21 cellular contexts compared by ENCODE assay signal in genomic region chr3:46916278-46916677, GRCh38. TPM values are rescaled to one million over a fixed set of nuclear protein-coding genes. Genes with fewer than 3 reads are reported as not detected.
DNase-seq lines count a peak whose midpoint lies in the region; ATAC-seq, FAIRE-seq and TF ChIP-seq lines count a peak whose summit lies in the region.
"Had no signal": no experiment of that assay in that cellular context is flagged by ENCODE, and none has a peak within 500 bp of the region (broad histone marks: within the 10 kb centered on the region; RNA-seq: fewer than 3 reads in every experiment).

No MANE protein-coding gene starts in this region.

- peaks cover 15% of the 10 kb centered on the region for H3K4me1 Mint-ChIP-seq in activated naive CD4-positive, alpha-beta T cell treated with anti-CD3 and anti-CD28 coated beads for 36 hours (ENCODE audit: low read depth)
- no peaks in the 10 kb centered on the region for H3K4me1 Mint-ChIP-seq in activated B cell treated with CpG ODN at 0.5 μM for 24 hours

- H3K4me3 ChIP-seq in gastrocnemius medialis (no peak overlapping the region), ascending aorta (no peak overlapping the region)
- H3K4me3 ChIP-seq: BLaER1 treated with 17β-estradiol and CSF1 and Interleukin-3, amounts not matched to agents 10 nM and 100 nM had no signal

- POLR2A ChIA-PET in activated B cell treated with CpG ODN at 0.5 μM for 24 hours (lab: Charles Lee): interaction anchor here (0.5 kb wide), 1 partner anchor 248 kb away, joined by 4 read pairs; the partner anchor contains the start of gene SETD2

- H3K36me3 Mint-ChIP-seq in activated naive CD4-positive, alpha-beta T cell treated with anti-CD3 and anti-CD28 coated beads for 36 hours (ENCODE audit: low read depth): peaks cover 24% of the 10 kb centered on the region
- H3K36me3 Mint-ChIP-seq in activated B cell treated with CpG ODN at 0.5 μM for 24 hours (ENCODE audit: low read depth): peaks cover 56% of the 10 kb centered on the region

- TF ChIP-seq POLR2A in gastrocnemius medialis (IDR thresholded peaks at IDR 0.05): no peak

- in situ Hi-C loops in gastrocnemius medialis (cut with MboI; ENCODE audit: low sequenced_read_pairs in 4 of 4): loop anchor here in 2 of 4 donors (10.0 kb wide), 2 partner anchors 69 to 201 kb away; partner anchors contain the start of gene PRSS50 (in 2 of the 2)

- TF ChIP-seq CTCF in activated B cell treated with CpG ODN at 0.5 μM for 24 hours (IDR thresholded peaks at IDR 0.05) (no peak), gastrocnemius medialis (IDR thresholded peaks at IDR 0.05 in 4 of 5, conservative IDR thresholded peaks at IDR 0.05 in 1 of 5) (no peak), ascending aorta (IDR thresholded peaks at IDR 0.05) (no peak)

- ATAC-seq in activated B cell treated with CpG ODN at 0.5 μM for 24 hours (ENCODE audit: low read depth): no peak
- ATAC-seq in gastrocnemius medialis: no peak
- no peak for ATAC-seq in GM21367 (IDR thresholded peaks at IDR 0.05; ENCODE audit: unreplicated experiment)

- H3K27me3 Mint-ChIP-seq in activated naive CD4-positive, alpha-beta T cell treated with anti-CD3 and anti-CD28 coated beads for 36 hours (ENCODE audit: low read depth): no peaks in the 10 kb centered on the region
- no peaks in the 10 kb centered on the region for H3K27me3 Mint-ChIP-seq in activated B cell treated with CpG ODN at 0.5 μM for 24 hours

- H3K9me3 ChIP-seq in gastrocnemius medialis (no peaks in the 10 kb centered on the region), ascending aorta (no peaks in the 10 kb centered on the region)

- no peak for DNase-seq in activated naive CD4-positive, alpha-beta T cell treated with anti-CD3 and anti-CD28 coated beads for 36 hours
- no peak for DNase-seq in activated naive CD4-positive, alpha-beta T cell treated with Interleukin-2 at 50 U/mL for 16 hours
- DNase-seq in activated B cell treated with CpG ODN at 0.5 μM for 24 hours (no peak), gastrocnemius medialis (no peak), SK-N-DZ (ENCODE audit: low spot score) (no peak), ascending aorta (ENCODE audit: low spot score in 2 of 2) (no peak)
- DNase-seq: COR-L47, DMS153, HFFc6, KG1, NCI-H1048, NCI-H1436 treated with DMSO at 0.1 percent for 48 hours, NCI-H2029 treated with DMSO at 0.1 percent for 48 hours, NCI-H2171 treated with DMSO at 0.1 percent for 48 hours, NCI-H510A had no signal

- peak; percentile 63 for FAIRE-seq in endometrium (lab: Jason Lieb, UNC)
- FAIRE-seq: A204.1, H54 had no signal

- H3K36me3 ChIP-seq in gastrocnemius medialis (peaks cover 0 to 38% of the 10 kb centered on the region in 2 donors), ascending aorta (peaks cover 20 to 49% of the 10 kb centered on the region in 2 donors)

- no peak overlapping the region for H3K4me3 Mint-ChIP-seq in activated naive CD4-positive, alpha-beta T cell treated with anti-CD3 and anti-CD28 coated beads for 36 hours
- no peak overlapping the region for H3K4me3 Mint-ChIP-seq in activated B cell treated with CpG ODN at 0.5 μM for 24 hours
- H3K4me3 Mint-ChIP-seq: HFFc6 had no signal

- intact Hi-C loops in activated naive CD4-positive, alpha-beta T cell treated with anti-CD3 and anti-CD28 coated beads for 36 hours (cut with micrococcal nuclease): no loop called here
- intact Hi-C loops in activated B cell treated with CpG ODN at 0.5 μM for 24 hours (cut with micrococcal nuclease) (no loop called here), gastrocnemius medialis (cut with DNase I; ENCODE audit: low total_unique reads) (no loop called here), ascending aorta (cut with DNase I) (no loop called here)

- CTCF ChIA-PET in activated naive CD4-positive, alpha-beta T cell treated with anti-CD3 and anti-CD28 coated beads for 36 hours (lab: Charles Lee): no interaction called here
- CTCF ChIA-PET in activated B cell treated with CpG ODN at 0.5 μM for 24 hours (lab: Charles Lee): no interaction called here

- peak overlapping the region; percentile 1 for H3K27ac Mint-ChIP-seq in activated naive CD4-positive, alpha-beta T cell treated with anti-CD3 and anti-CD28 coated beads for 36 hours
- peak overlapping the region; percentile 53 for H3K27ac Mint-ChIP-seq in activated B cell treated with CpG ODN at 0.5 μM for 24 hours
- H3K27ac Mint-ChIP-seq: HFFc6 had no signal

- no peaks in the 10 kb centered on the region for H3K9me3 Mint-ChIP-seq in activated naive CD4-positive, alpha-beta T cell treated with anti-CD3 and anti-CD28 coated beads for 36 hours
- H3K9me3 Mint-ChIP-seq in activated B cell treated with CpG ODN at 0.5 μM for 24 hours: no peaks in the 10 kb centered on the region

- H3K27ac ChIP-seq in gastrocnemius medialis (peak overlapping the region; percentile 64 to 72 (median 70)), ascending aorta (no peak overlapping the region)
- H3K27ac ChIP-seq: BLaER1 treated with 17β-estradiol and CSF1 and Interleukin-3, amounts not matched to agents 10 nM and 100 nM had no signal

- H3K4me1 ChIP-seq in gastrocnemius medialis (peaks cover 10 to 18% of the 10 kb centered on the region in 2 donors), ascending aorta (no peaks in the 10 kb centered on the region)

- H3K27me3 ChIP-seq in gastrocnemius medialis (no peaks in the 10 kb centered on the region), ascending aorta (no peaks in the 10 kb centered on the region)
- H3K27me3 ChIP-seq: BLaER1 treated with 17β-estradiol and CSF1 and Interleukin-3, amounts not matched to agents 10 nM and 100 nM had no signal

RNA-seq across cellular contexts. Expression of gene PTH1R, which starts 38.8 kb away (rescaled TPM):
- not detected for total RNA-seq in activated naive CD4-positive, alpha-beta T cell treated with anti-CD3 and anti-CD28 coated beads for 36 hours
- not detected in 2 replicates for total RNA-seq in activated B cell treated with CpG ODN at 0.5 μM for 24 hours
- 1 to 10 TPM; 2.3 to 7.9 (median 7.3) TPM for total RNA-seq in gastrocnemius medialis
- 0.43 and 0.46 TPM in 2 replicates for polyA plus RNA-seq in SK-N-DZ (2014; cell fraction: cytosol; rRNA removed)
- polyA plus RNA-seq in SK-N-DZ (2014; cell fraction: nucleus; rRNA removed): 1.3 and 2.0 TPM in 2 replicates
- total RNA-seq in ascending aorta: 10.3 TPM
- total RNA-seq: MCF 10A had no signal

RNA-seq across cellular contexts. Expression of gene MYL3, which starts 53.0 kb away (rescaled TPM):
- not detected for total RNA-seq in activated naive CD4-positive, alpha-beta T cell treated with anti-CD3 and anti-CD28 coated beads for 36 hours
- total RNA-seq in activated B cell treated with CpG ODN at 0.5 μM for 24 hours (not detected in 2 replicates), gastrocnemius medialis (100 to 1,000 TPM in 2 of 4 donors, 10 to 100 TPM in 2; 42.5 to 544 (median 281) TPM), ascending aorta (3.6 TPM)
- polyA plus RNA-seq in SK-N-DZ (2014; cell fraction: cytosol; rRNA removed): not detected in 2 replicates
- polyA plus RNA-seq in SK-N-DZ (2014; cell fraction: nucleus; rRNA removed): not detected in 2 replicates
- total RNA-seq: MCF 10A had no signal

Comparison
In these comparisons a context has a peak if more than half of its experiments do, and no peak if none do; other contexts are left out.
1. H3K27ac ChIP-seq: peak in gastrocnemius medialis (4 of 4); none in ascending aorta (0 of 2).